10 cellular contexts compared by ENCODE assay signal in genomic region chr20:24842591-24843442, GRCh38.
DNase-seq lines count a peak whose midpoint lies in the region; ATAC-seq and TF ChIP-seq lines count a peak whose summit lies in the region.
"Had no signal": no experiment of that assay in that cellular context is flagged by ENCODE, and none has a peak within 500 bp of the region (broad histone marks: within the 10 kb centered on the region; RNA-seq: fewer than 3 reads in every experiment).

No MANE protein-coding gene starts in this region.

- no peak overlapping the region for H3K4me2 ChIP-seq in mesenchymal stem cell (ENCODE audit: low read length, poor library complexity, severe bottlenecking)

- peak; percentile 74 for DNase-seq in KBM-7
- DNase-seq in mesenchymal stem cell: peak; percentile 1
- no peak for DNase-seq in activated CD4-positive, alpha-beta T cell treated with anti-CD3 and anti-CD28 coated beads, Interleukin-2, amount 50 U/mL, for 1 hour
- DNase-seq in CD4-positive, alpha-beta T cell: no peak
- no peak for DNase-seq in DMS 273 (lab: John Stamatoyannopoulos, UW; ENCODE audit: unreplicated experiment)
- DNase-seq: substantia nigra had no signal

- CTCF ChIA-PET in CD4-positive, alpha-beta T cell (lab: Charles Lee): no interaction called here

- intact Hi-C loops in CD4-positive, alpha-beta T cell (cut with DNase I, micrococcal nuclease): no loop called here

- no peak overlapping the region for H2BK120ac ChIP-seq in mesenchymal stem cell (ENCODE audit: low read depth, low read length)

- TF ChIP-seq CTCF in CD4-positive, alpha-beta T cell (IDR thresholded peaks at IDR 0.05): no peak

- H3K4ac ChIP-seq in mesenchymal stem cell (ENCODE audit: low read depth in 1 of 2, low read length in 2 of 2): no peak overlapping the region

- POLR2A ChIA-PET in CD4-positive, alpha-beta T cell (lab: Charles Lee): no interaction called here

- H3K27ac ChIP-seq in mesenchymal stem cell (ENCODE audit: low read length, poor library complexity, severe bottlenecking): no peak overlapping the region
- H3K27ac ChIP-seq in CD4-positive, alpha-beta T cell (ENCODE audit: low read depth, low read length): no peak overlapping the region
- H3K27ac ChIP-seq: VCaP had no signal

- H3K4me3 Mint-ChIP-seq in CD4-positive, alpha-beta T cell: no peak overlapping the region

- H2BK12ac ChIP-seq in mesenchymal stem cell (ENCODE audit: low read length in 2 of 2): no peak overlapping the region

- 52% methylated on average over 13 of the region's 13 CpGs for WGBS in mesenchymal stem cell

- peaks cover 6% of the 10 kb centered on the region for H3K9me3 ChIP-seq in mesenchymal stem cell (ENCODE audit: control insufficient read depth, low read length)
- peaks cover 5% of the 10 kb centered on the region for H3K9me3 ChIP-seq in CD4-positive, alpha-beta T cell (ENCODE audit: control insufficient read depth, low read length)

- in situ Hi-C loops in KBM-7 (cut with MboI; ENCODE audit: low pct_unique_long_range_greater_than_20kb, low sequenced_read_pairs): no loop called here

- peaks cover 30% of the 10 kb centered on the region for H3K27me3 Mint-ChIP-seq in CD4-positive, alpha-beta T cell

- no peak overlapping the region for H2BK15ac ChIP-seq in mesenchymal stem cell (ENCODE audit: low read depth, poor library complexity, severe bottlenecking)

- H3K36me3 Mint-ChIP-seq in CD4-positive, alpha-beta T cell (ENCODE audit: low read depth): no peaks in the 10 kb centered on the region

- no peak overlapping the region for H3K27ac Mint-ChIP-seq in CD4-positive, alpha-beta T cell

- H3K4me1 ChIP-seq in mesenchymal stem cell (ENCODE audit: control insufficient read depth, insufficient read depth, low read depth, low read length): peaks cover 6% of the 10 kb centered on the region

- peaks cover 7 to 9% of the 10 kb centered on the region in 2 experiments for H3K27me3 ChIP-seq in mesenchymal stem cell (ENCODE audit: control insufficient read depth in 1 of 2, insufficient read depth in 1 of 2, low read length in 2 of 2)
- peaks cover 4% of the 10 kb centered on the region for H3K27me3 ChIP-seq in CD4-positive, alpha-beta T cell (ENCODE audit: control insufficient read depth, insufficient read depth, low read length)

- H3K4me1 Mint-ChIP-seq in CD4-positive, alpha-beta T cell (ENCODE audit: low read depth): no peaks in the 10 kb centered on the region

- peak overlapping the region; percentile 18 for H2AK5ac ChIP-seq in mesenchymal stem cell (ENCODE audit: low read length, severe bottlenecking)

- no peak overlapping the region for H4K91ac ChIP-seq in mesenchymal stem cell (ENCODE audit: low read length)

- ATAC-seq in GM18517 (IDR thresholded peaks at IDR 0.05; ENCODE audit: unreplicated experiment) (peak; percentile 97), GM21737 (IDR thresholded peaks at IDR 0.05; ENCODE audit: unreplicated experiment) (peak; percentile 91), esophagus mucosa (no peak)
- no peak for ATAC-seq in CD4-positive, alpha-beta T cell (ENCODE audit: poor library complexity)

- H3K79me1 ChIP-seq in mesenchymal stem cell (replicated peaks; ENCODE audit: low read length, poor library complexity, severe bottlenecking): no peaks in the 10 kb centered on the region

- no peak overlapping the region for H3K18ac ChIP-seq in mesenchymal stem cell (ENCODE audit: low read depth in 1 of 2, low read length in 2 of 2)

- H2BK5ac ChIP-seq in mesenchymal stem cell (ENCODE audit: low read depth, low read length, poor library complexity, severe bottlenecking): no peak overlapping the region

- peaks cover 8% of the 10 kb centered on the region for H3K9me3 Mint-ChIP-seq in CD4-positive, alpha-beta T cell

- H3K23ac ChIP-seq in mesenchymal stem cell (ENCODE audit: low read length in 2 of 2): no peak overlapping the region

- H2AFZ ChIP-seq in mesenchymal stem cell (ENCODE audit: low read depth, low read length): no peak overlapping the region

- no peak overlapping the region for H4K8ac ChIP-seq in mesenchymal stem cell (ENCODE audit: low read length)

- H3K9ac ChIP-seq in mesenchymal stem cell (ENCODE audit: low read length): no peak overlapping the region

- no peak overlapping the region for H3K4me3 ChIP-seq in mesenchymal stem cell (ENCODE audit: insufficient read depth in 1 of 2, low read depth in 1 of 2, low read length in 2 of 2)

- no peak overlapping the region for H3K14ac ChIP-seq in mesenchymal stem cell (ENCODE audit: low read length in 2 of 2)

- H3K36me3 ChIP-seq in mesenchymal stem cell (ENCODE audit: control insufficient read depth in 1 of 2, insufficient read depth in 2 of 2, low read depth in 1 of 2, low read length in 2 of 2): no peaks in the 10 kb centered on the region

Comparison
In these comparisons a context has a peak if more than half of its experiments do, and no peak if none do; other contexts are left out.
1. ATAC-seq: peak in GM18517 (single experiment) and GM21737 (single experiment); none in esophagus mucosa (single experiment) and CD4-positive, alpha-beta T cell (single experiment).
2. DNase-seq: peak in KBM-7 (single experiment) and mesenchymal stem cell (single experiment); none in activated CD4-positive, alpha-beta T cell treated with anti-CD3 and anti-CD28 coated beads, Interleukin-2, amount 50 U/mL, for 1 hour (single experiment), CD4-positive, alpha-beta T cell (0 of 10) and DMS 273 (single experiment).